In genomic region chr20:41132388-41132775, GRCh38 we compare ENCODE assay signal across 6 cellular contexts. TPM values are rescaled to one million over a fixed set of nuclear protein-coding genes. Genes with fewer than 3 reads are reported as not detected.
DNase-seq lines count a peak whose midpoint lies in the region; ATAC-seq and TF ChIP-seq lines count a peak whose summit lies in the region.
"Not testable (repeated sequence)": the region's sequence is repeated elsewhere in the genome, so short reads cannot be mapped to it uniquely, and the experiment has no call there.

No MANE protein-coding gene starts in this region.

- not testable (repeated sequence) for H3K4me3 ChIP-seq in RWPE2 (ENCODE audit: severe bottlenecking)

- CTCF ChIA-PET in CD4-positive, alpha-beta T cell (lab: Charles Lee), result interaction anchor here (0.7 to 5.5 kb wide), 3 partner anchors 39 to 189 kb away, joined by 3 to 34 read pairs (median 4); no protein-coding TSS in a partner anchor

- H3K36me3 ChIP-seq in RWPE2 (ENCODE audit: low read depth), result peaks cover 11% of the 10 kb centered on the region

- H3K27ac Mint-ChIP-seq in CD4-positive, alpha-beta T cell, result peak overlapping the region; percentile 91
- peak overlapping the region; percentile 68 for H3K27ac Mint-ChIP-seq in activated CD4-positive, alpha-beta T cell treated with anti-CD3 and anti-CD28 coated beads, Interleukin-2, amount 10 ng/mL, durations not matched to agents 24 days and 14 days
- H3K27ac Mint-ChIP-seq in activated naive CD8-positive, alpha-beta T cell treated with anti-CD3 and anti-CD28 coated beads for 36 hours, result peak overlapping the region; percentile 55
- not testable (repeated sequence) for H3K27ac Mint-ChIP-seq in neural crest cell (ENCODE audit: unreplicated experiment)

- not testable (repeated sequence) for H3K36me3 Mint-ChIP-seq in CD4-positive, alpha-beta T cell (ENCODE audit: low read depth)
- H3K36me3 Mint-ChIP-seq in activated CD4-positive, alpha-beta T cell treated with anti-CD3 and anti-CD28 coated beads, Interleukin-2, amount 10 ng/mL, durations not matched to agents 24 days and 14 days (ENCODE audit: low read depth), result peaks cover 12% of the 10 kb centered on the region
- H3K36me3 Mint-ChIP-seq in activated naive CD8-positive, alpha-beta T cell treated with anti-CD3 and anti-CD28 coated beads for 36 hours, result peaks cover 13% of the 10 kb centered on the region
- peaks cover 12% of the 10 kb centered on the region for H3K36me3 Mint-ChIP-seq in neural crest cell (ENCODE audit: low read depth)

- H3K4me1 ChIP-seq in RWPE2 (ENCODE audit: insufficient read depth, poor library complexity, severe bottlenecking), result not testable (repeated sequence)

- H3K9me3 Mint-ChIP-seq in CD4-positive, alpha-beta T cell; activated CD4-positive, alpha-beta T cell treated with anti-CD3 and anti-CD28 coated beads, Interleukin-2, amount 10 ng/mL, durations not matched to agents 24 days and 14 days; activated naive CD8-positive, alpha-beta T cell treated with anti-CD3 and anti-CD28 coated beads for 36 hours; neural crest cell: not testable (repeated sequence)

- not testable (repeated sequence) for H3K4me3 Mint-ChIP-seq in CD4-positive, alpha-beta T cell; activated CD4-positive, alpha-beta T cell treated with anti-CD3 and anti-CD28 coated beads, Interleukin-2, amount 10 ng/mL, durations not matched to agents 24 days and 14 days; activated naive CD8-positive, alpha-beta T cell treated with anti-CD3 and anti-CD28 coated beads for 36 hours
- peak overlapping the region; percentile 68 for H3K4me3 Mint-ChIP-seq in neural crest cell

- H3K9me3 ChIP-seq in CD4-positive, alpha-beta T cell (ENCODE audit: control insufficient read depth, low read length); RWPE2 (ENCODE audit: severe bottlenecking): not testable (repeated sequence)

- ATAC-seq in CD4-positive, alpha-beta T cell (ENCODE audit: poor library complexity); RWPE2 (ENCODE audit: low read depth): not testable (repeated sequence)

- not testable (repeated sequence) for TF ChIP-seq CTCF in CD4-positive, alpha-beta T cell (IDR thresholded peaks at IDR 0.05); RWPE2 (IDR thresholded peaks at IDR 0.05; ENCODE audit: poor library complexity, severe bottlenecking); neural crest cell (conservative IDR thresholded peaks at IDR 0.05)

- H3K27me3 Mint-ChIP-seq in CD4-positive, alpha-beta T cell; activated CD4-positive, alpha-beta T cell treated with anti-CD3 and anti-CD28 coated beads, Interleukin-2, amount 10 ng/mL, durations not matched to agents 24 days and 14 days; activated naive CD8-positive, alpha-beta T cell treated with anti-CD3 and anti-CD28 coated beads for 36 hours; neural crest cell (ENCODE audit: low read depth): not testable (repeated sequence)

- not testable (repeated sequence) for H3K27ac ChIP-seq in CD4-positive, alpha-beta T cell (ENCODE audit: low read depth, low read length)
- H3K27ac ChIP-seq in RWPE2 (ENCODE audit: poor library complexity, severe bottlenecking) (peak overlapping the region; percentile 57), epithelial cell of prostate (peak overlapping the region; percentile 76)

- intact Hi-C loops in CD4-positive, alpha-beta T cell (cut with DNase I, micrococcal nuclease), result loop anchor here in 1 of 2 experiments (10.0 kb wide), 1 partner anchor 562 kb away; no protein-coding TSS in a partner anchor
- intact Hi-C loops in activated CD4-positive, alpha-beta T cell treated with anti-CD3 and anti-CD28 coated beads, Interleukin-2, amount 10 ng/mL, durations not matched to agents 24 days and 14 days (cut with micrococcal nuclease), result loop anchor here (10.0 kb wide), 1 partner anchor 562 kb away; no protein-coding TSS in a partner anchor

- POLR2A ChIA-PET in CD4-positive, alpha-beta T cell (lab: Charles Lee), result not testable (repeated sequence)

- H3K27me3 ChIP-seq in CD4-positive, alpha-beta T cell (ENCODE audit: control insufficient read depth, insufficient read depth, low read length); RWPE2 (ENCODE audit: insufficient read depth, poor library complexity, severe bottlenecking): not testable (repeated sequence)

- H3K4me1 Mint-ChIP-seq in CD4-positive, alpha-beta T cell (ENCODE audit: low read depth), result peaks cover 32% of the 10 kb centered on the region
- H3K4me1 Mint-ChIP-seq in activated CD4-positive, alpha-beta T cell treated with anti-CD3 and anti-CD28 coated beads, Interleukin-2, amount 10 ng/mL, durations not matched to agents 24 days and 14 days, result peaks cover 38% of the 10 kb centered on the region
- H3K4me1 Mint-ChIP-seq in activated naive CD8-positive, alpha-beta T cell treated with anti-CD3 and anti-CD28 coated beads for 36 hours, result peaks cover 38% of the 10 kb centered on the region
- peaks cover 15% of the 10 kb centered on the region for H3K4me1 Mint-ChIP-seq in neural crest cell

- DNase-seq in CD4-positive, alpha-beta T cell; RWPE2 (ENCODE audit: low spot score); activated CD4-positive, alpha-beta T cell treated with anti-CD3 and anti-CD28 coated beads, Interleukin-2, amount 10 ng/mL, durations not matched to agents 24 days and 14 days; activated naive CD8-positive, alpha-beta T cell treated with anti-CD3 and anti-CD28 coated beads for 36 hours; epithelial cell of prostate (ENCODE audit: low read depth, low spot score); neural crest cell (ENCODE audit: low read depth, low spot score): not testable (repeated sequence)

RNA-seq across cellular contexts. Expression of gene PLCG1, which starts 5.0 kb away (rescaled TPM):
- 100 to 1,000 TPM; 387 to 404 TPM for total RNA-seq in CD4-positive, alpha-beta T cell
- total RNA-seq in activated CD4-positive, alpha-beta T cell treated with anti-CD3 and anti-CD28 coated beads, Interleukin-2, amount 10 ng/mL, durations not matched to agents 24 days and 14 days, result 246 and 255 TPM in 2 replicates
- 100 to 1,000 TPM; 156 to 162 TPM for total RNA-seq in activated naive CD8-positive, alpha-beta T cell treated with anti-CD3 and anti-CD28 coated beads for 36 hours
- 297 and 320 TPM in 2 replicates for total RNA-seq in neural crest cell
